Comparison of ENCODE assay signal across 6 cellular contexts in the genomic region with DNA sequence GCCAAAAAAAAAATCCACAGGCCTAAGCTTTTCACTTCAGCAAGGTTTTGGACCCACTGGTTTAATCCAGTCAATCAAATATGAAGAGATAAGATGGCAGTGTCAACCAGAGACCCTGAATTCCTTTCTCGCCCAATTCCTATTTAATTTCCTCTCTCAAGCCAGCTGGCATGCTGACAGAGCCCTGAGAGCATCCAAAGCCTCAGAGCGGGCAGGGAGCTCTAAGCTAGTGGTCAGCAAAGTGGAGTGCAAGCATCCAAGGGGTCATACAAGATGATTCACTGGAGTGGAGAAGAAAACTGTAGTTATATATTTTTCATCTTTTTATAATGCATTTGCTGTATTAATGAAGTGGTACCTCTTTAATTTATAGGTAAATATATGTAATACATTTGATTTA.
"Had no signal": no experiment of that assay in that cellular context is flagged by ENCODE, and none has a peak within 500 bp of the region (broad histone marks: within the 10 kb centered on the region; RNA-seq: fewer than 3 reads in every experiment).

No MANE protein-coding gene starts in this region.

- H3K4me3 ChIP-seq: GM23338, HAP-1, K562 had no signal

- H3K36me3 ChIP-seq: HAP-1 had no signal

- H3K9me3 Mint-ChIP-seq: GM23338, HFFc6 had no signal

- H2AFZ ChIP-seq: GM23338 had no signal

- H3K4me1 ChIP-seq: HAP-1 had no signal

- H3K4me2 ChIP-seq: GM23338 had no signal

- DNase-seq: H7, HFFc6, IMR-90 had no signal

- H3K9me3 ChIP-seq: HAP-1 had no signal

- H3K4me3 Mint-ChIP-seq: GM23338, HFFc6 had no signal

- H3K27ac Mint-ChIP-seq: GM23338, HFFc6 had no signal
